ENCODE assay signal across 8 cellular contexts in genomic region chr19:3135961-3136683, GRCh38. TPM values are rescaled to one million over a fixed set of nuclear protein-coding genes. Genes with fewer than 3 reads are reported as not detected.
A peak's percentile ranks its signal among the peaks of the same experiment; 100 is the strongest.
DNase-seq lines count a peak whose midpoint lies in the region; ATAC-seq and TF ChIP-seq lines count a peak whose summit lies in the region.

Gene GNA15, plus strand, starts transcription at chr19:3136033. Its CDS starts 418 bp downstream, at chr19:3136451.

- CTCF ChIA-PET in activated CD8-positive, alpha-beta memory T cell treated with anti-CD3 and anti-CD28 coated beads, Interleukin-2, amount 10 ng/mL, durations not matched to agents 7 days and 5 days (lab: Charles Lee) = interaction anchor here (0.8 to 2.7 kb wide), 6 partner anchors 10 to 100 kb away, joined by 3 to 8 read pairs (median 4); no protein-coding TSS in a partner anchor

- TF ChIP-seq CTCF in transverse colon (IDR thresholded peaks at IDR 0.05) = no peak

- H3K36me3 ChIP-seq in transverse colon = no peaks in the 10 kb centered on the region

- ATAC-seq in activated CD8-positive, alpha-beta memory T cell treated with anti-CD3 and anti-CD28 coated beads, Interleukin-2, amount 10 ng/mL, durations not matched to agents 7 days and 5 days = peak; percentile 25
- ATAC-seq in left colon (peak; percentile 88), HG02970 (IDR thresholded peaks at IDR 0.05; ENCODE audit: low FRiP score, unreplicated experiment) (no peak)

- peak within 1 kb of the TSS; percentile 46 for H3K27ac Mint-ChIP-seq in activated CD8-positive, alpha-beta memory T cell treated with anti-CD3 and anti-CD28 coated beads, Interleukin-2, amount 10 ng/mL, durations not matched to agents 7 days and 5 days

- peak within 1 kb of the TSS in 3 of 4 donors; percentile 26 to 45 (median 27) for H3K4me3 ChIP-seq in transverse colon

- H3K27me3 ChIP-seq in transverse colon = peaks cover 3% of the 10 kb centered on the region

- H3K27ac ChIP-seq in transverse colon = peak within 1 kb of the TSS; percentile 25 to 64 (median 44)

- peaks cover 0 to 8% (median 1%) of the 10 kb centered on the region in 4 donors for H3K4me1 ChIP-seq in transverse colon

- intact Hi-C loops in left colon (cut with DNase I, micrococcal nuclease) (no loop called here), transverse colon (cut with DNase I; ENCODE audit: low total_unique reads) (no loop called here)

- H3K9me3 Mint-ChIP-seq in activated CD8-positive, alpha-beta memory T cell treated with anti-CD3 and anti-CD28 coated beads, Interleukin-2, amount 10 ng/mL, durations not matched to agents 7 days and 5 days (ENCODE audit: low read depth) = no peaks in the 10 kb centered on the region

- DNase-seq in activated CD8-positive, alpha-beta memory T cell treated with anti-CD3 and anti-CD28 coated beads, Interleukin-2, amount 10 ng/mL, durations not matched to agents 7 days and 5 days = peak; percentile 61
- DNase-seq in activated CD8-positive, alpha-beta memory T cell treated with anti-CD3 and anti-CD28 coated beads for 24 hours = no peak
- DNase-seq in activated T-cell treated with anti-CD3 and anti-CD28 coated beads for 48 hours (ENCODE audit: low read depth) (peak; percentile 36), left colon (peak; percentile 53 to 65), transverse colon (peak; percentile 62), NCI-H2081 treated with DMSO at 0.1 percent for 48 hours (lab: John Stamatoyannopoulos, UW) (no peak), LoVo (ENCODE audit: low spot score) (no peak)

- no peak for TF ChIP-seq POLR2A in transverse colon (IDR thresholded peaks at IDR 0.05)

- H3K4me1 Mint-ChIP-seq in activated CD8-positive, alpha-beta memory T cell treated with anti-CD3 and anti-CD28 coated beads, Interleukin-2, amount 10 ng/mL, durations not matched to agents 7 days and 5 days = peaks cover 52% of the 10 kb centered on the region

- H3K27me3 Mint-ChIP-seq in activated CD8-positive, alpha-beta memory T cell treated with anti-CD3 and anti-CD28 coated beads, Interleukin-2, amount 10 ng/mL, durations not matched to agents 7 days and 5 days = peaks cover 2% of the 10 kb centered on the region

- 40% methylated on average over 40 of the region's 40 CpGs; no CpG with 5 or more reads in 1 of the 2 donors for WGBS in transverse colon (ENCODE audit: low coverage in 1 of 2), 2 donors

- no peaks in the 10 kb centered on the region for H3K9me3 ChIP-seq in transverse colon

- peaks cover 18% of the 10 kb centered on the region for H3K36me3 Mint-ChIP-seq in activated CD8-positive, alpha-beta memory T cell treated with anti-CD3 and anti-CD28 coated beads, Interleukin-2, amount 10 ng/mL, durations not matched to agents 7 days and 5 days

- H3K4me3 Mint-ChIP-seq in activated CD8-positive, alpha-beta memory T cell treated with anti-CD3 and anti-CD28 coated beads, Interleukin-2, amount 10 ng/mL, durations not matched to agents 7 days and 5 days = peak within 1 kb of the TSS; percentile 73

- TF ChIP-seq EP300 in transverse colon (IDR thresholded peaks at IDR 0.05; ENCODE audit: low read depth) = no peak

- in situ Hi-C loops in transverse colon (cut with MboI; ENCODE audit: low pct_ligation_motif_present in 1 of 4, low pct_unique_long_range_greater_than_20kb in 1 of 4, low sequenced_read_pairs in 3 of 4) = no loop called here

RNA-seq across cellular contexts. Expression of gene GNA15, which starts in this region (rescaled TPM):
- total RNA-seq in activated CD8-positive, alpha-beta memory T cell treated with anti-CD3 and anti-CD28 coated beads, Interleukin-2, amount 10 ng/mL, durations not matched to agents 7 days and 5 days = 10 to 100 TPM; 23.7 to 39.8 TPM
- total RNA-seq in left colon (1 to 10 TPM; 3.0 to 4.8 TPM), transverse colon (1 to 10 TPM in 2 of 4 donors, not detected in 2; 1.9 to 2.2 TPM)

Comparison
In these comparisons a context has a peak if more than half of its experiments do, and no peak if none do; other contexts are left out.
1. RNA of gene GNA15 (total RNA-seq): 23.7 to 39.8 TPM in activated CD8-positive, alpha-beta memory T cell treated with anti-CD3 and anti-CD28 coated beads, Interleukin-2, amount 10 ng/mL, durations not matched to agents 7 days and 5 days; 3.0 to 4.8 TPM in left colon and 1.9 to 2.2 TPM in transverse colon; every median in the first group is over 4 times any median in the second.
2. DNase-seq: peak in activated CD8-positive, alpha-beta memory T cell treated with anti-CD3 and anti-CD28 coated beads, Interleukin-2, amount 10 ng/mL, durations not matched to agents 7 days and 5 days (single experiment), activated T-cell treated with anti-CD3 and anti-CD28 coated beads for 48 hours (single experiment), left colon (2 of 2) and transverse colon (single experiment); none in activated CD8-positive, alpha-beta memory T cell treated with anti-CD3 and anti-CD28 coated beads for 24 hours (single experiment), NCI-H2081 treated with DMSO at 0.1 percent for 48 hours (single experiment) and LoVo (single experiment).